Comparison of ENCODE assay signal across 9 cellular contexts in the genomic region with DNA sequence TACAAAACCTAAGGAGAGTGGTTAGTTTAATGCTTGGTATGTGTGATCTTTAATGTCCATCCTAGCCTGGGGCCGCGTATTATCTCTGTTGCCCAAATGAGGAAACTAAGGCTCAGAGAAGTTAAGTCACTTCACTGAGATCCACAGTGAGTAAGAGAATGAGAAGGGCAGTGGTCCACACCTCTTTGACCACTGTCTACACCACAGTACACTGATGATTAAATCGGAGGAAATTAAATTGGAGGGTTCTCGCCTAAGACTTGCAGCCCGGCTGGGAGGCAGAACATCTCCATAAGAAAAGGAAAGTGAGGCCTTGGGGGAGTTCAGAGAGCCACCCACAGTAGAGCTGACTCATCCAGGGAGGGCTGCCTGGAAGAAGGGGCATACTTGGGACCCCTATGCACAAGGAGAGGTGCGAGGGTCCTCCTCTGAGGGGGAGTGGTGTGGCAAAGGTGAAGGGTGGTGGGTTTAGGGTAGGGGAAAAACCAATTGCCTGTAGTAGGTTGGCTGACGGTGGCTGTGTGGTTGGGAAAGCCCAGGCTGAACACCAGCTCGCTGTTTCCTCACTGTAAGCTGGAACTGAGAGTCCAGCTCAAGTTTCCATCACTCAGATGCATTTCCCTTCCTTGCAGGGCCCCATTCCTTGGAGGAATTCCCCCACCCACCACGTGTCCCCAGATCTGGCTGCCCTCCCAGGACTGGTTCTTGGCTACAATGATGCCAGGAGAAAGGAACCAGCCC. TPM values are rescaled to one million over a fixed set of nuclear protein-coding genes. Genes with fewer than 3 reads are reported as not detected.
DNase-seq lines count a peak whose midpoint lies in the region; ATAC-seq and TF ChIP-seq lines count a peak whose summit lies in the region.
"Had no signal": no experiment of that assay in that cellular context is flagged by ENCODE, and none has a peak within 500 bp of the region (broad histone marks: within the 10 kb centered on the region; RNA-seq: fewer than 3 reads in every experiment).

No MANE protein-coding gene starts in this region.

- no peaks in the 10 kb centered on the region for H3K9me3 Mint-ChIP-seq in stimulated activated effector memory CD8-positive, alpha-beta T cell treated with anti-CD3 and anti-CD28 coated beads, Interleukin-12 subunit alpha, Interleukin-12 subunit beta, amount 100 ng/mL, for 72 hours

- H3K36me3 ChIP-seq in SJCRH30, result no peaks in the 10 kb centered on the region
- H3K36me3 ChIP-seq: ovary had no signal

- no peaks in the 10 kb centered on the region for H3K4me1 ChIP-seq in SJCRH30

- H3K36me3 Mint-ChIP-seq in stimulated activated effector memory CD8-positive, alpha-beta T cell treated with anti-CD3 and anti-CD28 coated beads, Interleukin-12 subunit alpha, Interleukin-12 subunit beta, amount 100 ng/mL, for 72 hours, result no peaks in the 10 kb centered on the region

- peaks cover 67% of the 10 kb centered on the region for H3K4me1 Mint-ChIP-seq in stimulated activated effector memory CD8-positive, alpha-beta T cell treated with anti-CD3 and anti-CD28 coated beads, Interleukin-12 subunit alpha, Interleukin-12 subunit beta, amount 100 ng/mL, for 72 hours

- no peak for TF ChIP-seq CTCF in fibroblast of the aortic adventitia (IDR thresholded peaks at IDR 0.05; ENCODE audit: insufficient read depth, low read length)

- H3K4me3 Mint-ChIP-seq in stimulated activated effector memory CD8-positive, alpha-beta T cell treated with anti-CD3 and anti-CD28 coated beads, Interleukin-12 subunit alpha, Interleukin-12 subunit beta, amount 100 ng/mL, for 72 hours, result peak overlapping the region; percentile 32

- no peak overlapping the region for H3K4me3 ChIP-seq in fibroblast of the aortic adventitia (ENCODE audit: low read depth, low read length)
- H3K4me3 ChIP-seq in SJCRH30, result no peak overlapping the region
- H3K4me3 ChIP-seq: ovary had no signal

- no peaks in the 10 kb centered on the region for H3K9me3 ChIP-seq in SJCRH30 (replicated peaks)
- H3K9me3 ChIP-seq: ovary had no signal

- no peak overlapping the region for H3K27ac ChIP-seq in SJCRH30
- H3K27ac ChIP-seq: ovary had no signal

- no peaks in the 10 kb centered on the region for H3K27me3 ChIP-seq in SJCRH30
- H3K27me3 ChIP-seq: ovary had no signal

- peak; percentile 52 to 56 for ATAC-seq in activated CD4-positive, CD25-positive, alpha-beta regulatory T cell treated with anti-CD3 and anti-CD28 coated beads, Interleukin-2, amount 50 U/mL, for 24 hours
- peak; percentile 58 for ATAC-seq in stimulated activated effector memory CD8-positive, alpha-beta T cell treated with anti-CD3 and anti-CD28 coated beads, Interleukin-12 subunit alpha, Interleukin-12 subunit beta, amount 100 ng/mL, for 72 hours
- ATAC-seq in HG03159 (IDR thresholded peaks at IDR 0.05; ENCODE audit: unreplicated experiment), result no peak
- ATAC-seq in HG02840 (IDR thresholded peaks at IDR 0.05; ENCODE audit: low FRiP score, unreplicated experiment), result no peak

- peak overlapping the region; percentile 72 for H3K27ac Mint-ChIP-seq in stimulated activated effector memory CD8-positive, alpha-beta T cell treated with anti-CD3 and anti-CD28 coated beads, Interleukin-12 subunit alpha, Interleukin-12 subunit beta, amount 100 ng/mL, for 72 hours

- DNase-seq in activated CD4-positive, CD25-positive, alpha-beta regulatory T cell (lab: John Stamatoyannopoulos, UW), result no peak
- peak; percentile 45 for DNase-seq in activated CD4-positive, CD25-positive, alpha-beta regulatory T cell treated with anti-CD3 and anti-CD28 coated beads, Interleukin-2, amount 50 U/mL, for 72 hours
- DNase-seq in fibroblast of the aortic adventitia (ENCODE audit: low read depth) (peak; percentile 56), SJCRH30 (no peak)
- peak in 1 of 2 donors; percentile 59 for DNase-seq in stimulated activated effector memory CD8-positive, alpha-beta T cell treated with anti-CD3 and anti-CD28 coated beads, Interleukin-12 subunit alpha, Interleukin-12 subunit beta, amount 100 ng/mL, for 72 hours (ENCODE audit: low spot score in 2 of 2)
- DNase-seq: ovary had no signal

RNA-seq across cellular contexts. Expression of gene DHRS12, which starts 15.0 kb away (rescaled TPM):
- total RNA-seq in fibroblast of the aortic adventitia (ENCODE audit: low replicate concordance), result 2.0 and 3.8 TPM in 2 replicates
- 1.1 and 2.4 TPM in 2 replicates for total RNA-seq in SJCRH30 (2014; rRNA removed; shearing (Covaris generic))

RNA-seq across cellular contexts. Expression of gene TMEM272, which starts 26.0 kb away (rescaled TPM):
- not detected in 2 replicates for total RNA-seq in fibroblast of the aortic adventitia (ENCODE audit: low replicate concordance)
- total RNA-seq in SJCRH30 (2014; rRNA removed; shearing (Covaris generic)), result not detected in 2 replicates

RNA-seq across cellular contexts. Expression of gene CCDC70, which starts 42.8 kb away (rescaled TPM):
- not detected in 2 replicates for total RNA-seq in fibroblast of the aortic adventitia (ENCODE audit: low replicate concordance)
- total RNA-seq in SJCRH30 (2014; rRNA removed; shearing (Covaris generic)), result not detected in 2 replicates
- total RNA-seq: ovary had no signal

Comparison
In these comparisons a context has a peak if more than half of its experiments do, and no peak if none do; other contexts are left out.
1. DNase-seq: peak in activated CD4-positive, CD25-positive, alpha-beta regulatory T cell treated with anti-CD3 and anti-CD28 coated beads, Interleukin-2, amount 50 U/mL, for 72 hours (single experiment) and fibroblast of the aortic adventitia (single experiment); none in activated CD4-positive, CD25-positive, alpha-beta regulatory T cell (0 of 4) and SJCRH30 (0 of 2).
2. ATAC-seq: peak in activated CD4-positive, CD25-positive, alpha-beta regulatory T cell treated with anti-CD3 and anti-CD28 coated beads, Interleukin-2, amount 50 U/mL, for 24 hours (2 of 2) and stimulated activated effector memory CD8-positive, alpha-beta T cell treated with anti-CD3 and anti-CD28 coated beads, Interleukin-12 subunit alpha, Interleukin-12 subunit beta, amount 100 ng/mL, for 72 hours (single experiment); none in HG03159 (single experiment) and HG02840 (single experiment).